Comparison of ENCODE assay signal across 23 cellular contexts in genomic region chr11:57773026-57773598, GRCh38. TPM values are rescaled to one million over a fixed set of nuclear protein-coding genes. Genes with fewer than 3 reads are reported as not detected.
DNase-seq lines count a peak whose midpoint lies in the region; ATAC-seq, FAIRE-seq and TF ChIP-seq lines count a peak whose summit lies in the region.
"Had no signal": no experiment of that assay in that cellular context is flagged by ENCODE, and none has a peak within 500 bp of the region (broad histone marks: within the 10 kb centered on the region; RNA-seq: fewer than 3 reads in every experiment).

No MANE protein-coding gene starts in this region.

- POLR2A ChIA-PET in Panc1 (lab: Charles Lee) = interaction anchor here (0.7 kb wide), 2 partner anchors 9 to 186 kb away, joined by 4 to 7 read pairs; no protein-coding TSS in a partner anchor

- H3K27me3 ChIP-seq in Panc1 (ENCODE audit: control insufficient read depth, insufficient read depth, low read length) (no peaks in the 10 kb centered on the region), keratinocyte (ENCODE audit: control insufficient read depth, extremely low read depth, insufficient read depth, low read length) (no peaks in the 10 kb centered on the region), neural progenitor cell (no peaks in the 10 kb centered on the region)
- H3K27me3 ChIP-seq: left lung had no signal

- H2AFZ ChIP-seq in keratinocyte (ENCODE audit: control insufficient read depth, low read length) = no peak overlapping the region
- no peak overlapping the region for H2AFZ ChIP-seq in neural progenitor cell (replicated peaks)
- H2AFZ ChIP-seq: GM23248 had no signal

- peaks cover 33% of the 10 kb centered on the region for H3K4me1 Mint-ChIP-seq in stimulated activated memory B cell treated with anti-CD40 and anti-IgM and Interleukin-4, amounts not matched to agents 10 μg/mL and 1 μg/mL and 100 μg/mL, for 72 hours
- H3K4me1 Mint-ChIP-seq in neural progenitor cell = peaks cover 35% of the 10 kb centered on the region

- no peak for FAIRE-seq in keratinocyte (lab: Jason Lieb, UNC)
- FAIRE-seq: endometrium, GM19239 had no signal

- H3K27ac Mint-ChIP-seq in stimulated activated memory B cell treated with anti-CD40 and anti-IgM and Interleukin-4, amounts not matched to agents 10 μg/mL and 1 μg/mL and 100 μg/mL, for 72 hours = peak overlapping the region; percentile 6
- H3K27ac Mint-ChIP-seq in neural progenitor cell = no peak overlapping the region
- H3K27ac Mint-ChIP-seq: activated naive CD4-positive, alpha-beta T cell treated with anti-CD3 and anti-CD28 coated beads, Interleukin-2, amount 50 U/mL, for 72 hours; CD4-positive, alpha-beta T cell had no signal

- peaks cover 46% of the 10 kb centered on the region for H3F3A ChIP-seq in neural progenitor cell (ENCODE audit: low read depth)

- H3K79me2 ChIP-seq in keratinocyte (ENCODE audit: control insufficient read depth, insufficient read depth, low read length) (peaks cover 96% of the 10 kb centered on the region), neural progenitor cell (ENCODE audit: low read depth) (peaks cover 99% of the 10 kb centered on the region)

- H3K27ac ChIP-seq in Panc1 (ENCODE audit: low read length) = peak overlapping the region; percentile 74
- peak overlapping the region; percentile 18 for H3K27ac ChIP-seq in keratinocyte (ENCODE audit: control insufficient read depth, insufficient read depth, low read length)
- no peak overlapping the region for H3K27ac ChIP-seq in neural progenitor cell
- H3K27ac ChIP-seq: GM23248 had no signal

- TF ChIP-seq CTCF in Panc1 (IDR thresholded peaks at IDR 0.05) (no peak), keratinocyte (optimal IDR thresholded peaks at IDR 0.05 in 1 of 3, IDR thresholded peaks at IDR 0.05 in 1 of 3, conservative IDR thresholded peaks at IDR 0.05 in 1 of 3; ENCODE audit: extremely low read depth in 1 of 3, insufficient read depth in 2 of 3, low read length in 3 of 3) (no peak), neural progenitor cell (IDR thresholded peaks at IDR 0.05) (no peak)

- H3K4me1 ChIP-seq in Panc1 (ENCODE audit: control insufficient read depth, insufficient read depth, low read length) = peaks cover 66% of the 10 kb centered on the region
- peaks cover 55% of the 10 kb centered on the region for H3K4me1 ChIP-seq in keratinocyte (ENCODE audit: control insufficient read depth, extremely low read depth, insufficient read depth, low read length)
- peaks cover 36% of the 10 kb centered on the region for H3K4me1 ChIP-seq in neural progenitor cell

- dilution Hi-C loops in keratinocyte (cut with MboI; ENCODE audit: extremely low pct_ligation_motif_present, low sequenced_read_pairs) = no loop called here

- no peaks in the 10 kb centered on the region for H3K27me3 Mint-ChIP-seq in stimulated activated memory B cell treated with anti-CD40 and anti-IgM and Interleukin-4, amounts not matched to agents 10 μg/mL and 1 μg/mL and 100 μg/mL, for 72 hours
- H3K27me3 Mint-ChIP-seq in neural progenitor cell (ENCODE audit: insufficient read depth, low read depth) = no peaks in the 10 kb centered on the region
- H3K27me3 Mint-ChIP-seq: CD4-positive, alpha-beta T cell had no signal

- H3K9me1 ChIP-seq in keratinocyte (ENCODE audit: control insufficient read depth, extremely low read depth, insufficient read depth, low read length) = peaks cover 12% of the 10 kb centered on the region

- H4K20me1 ChIP-seq in keratinocyte (ENCODE audit: control insufficient read depth, extremely low read depth, insufficient read depth, low read length) = peaks cover 33% of the 10 kb centered on the region
- peaks cover 94% of the 10 kb centered on the region for H4K20me1 ChIP-seq in neural progenitor cell (ENCODE audit: low read depth)

- H3K36me3 ChIP-seq in Panc1 (ENCODE audit: control insufficient read depth, insufficient read depth, low read length) (no peaks in the 10 kb centered on the region), keratinocyte (ENCODE audit: control insufficient read depth in 2 of 2, extremely low read depth in 1 of 2, insufficient read depth in 2 of 2, low read length in 2 of 2) (peaks cover 0 to 1% of the 10 kb centered on the region in 2 experiments), neural progenitor cell (no peaks in the 10 kb centered on the region)
- H3K36me3 ChIP-seq: left lung had no signal

- H3K4me3 ChIP-seq in Panc1 (ENCODE audit: low read depth in 2 of 2, low read length in 2 of 2) = no peak overlapping the region
- H3K4me3 ChIP-seq in keratinocyte (ENCODE audit: control insufficient read depth in 2 of 3, extremely low read depth in 1 of 3, insufficient read depth in 2 of 3, low read depth in 1 of 3, low read length in 3 of 3) = no peak overlapping the region
- H3K4me3 ChIP-seq in neural progenitor cell = no peak overlapping the region
- H3K4me3 ChIP-seq: GM23248, left lung had no signal

- peaks cover 18% of the 10 kb centered on the region for H3K36me3 Mint-ChIP-seq in stimulated activated memory B cell treated with anti-CD40 and anti-IgM and Interleukin-4, amounts not matched to agents 10 μg/mL and 1 μg/mL and 100 μg/mL, for 72 hours
- peaks cover 13% of the 10 kb centered on the region for H3K36me3 Mint-ChIP-seq in neural progenitor cell
- H3K36me3 Mint-ChIP-seq: activated naive CD4-positive, alpha-beta T cell treated with anti-CD3 and anti-CD28 coated beads, Interleukin-2, amount 50 U/mL, for 72 hours had no signal

- intact Hi-C loops in Panc1 (cut with micrococcal nuclease; ENCODE audit: unreplicated experiment) = no loop called here

- H3K9ac ChIP-seq in keratinocyte (ENCODE audit: control insufficient read depth, extremely low read depth, insufficient read depth, low read length) (no peak overlapping the region), neural progenitor cell (no peak overlapping the region)
- H3K9ac ChIP-seq: GM23248 had no signal

- H3K4me3 Mint-ChIP-seq in stimulated activated memory B cell treated with anti-CD40 and anti-IgM and Interleukin-4, amounts not matched to agents 10 μg/mL and 1 μg/mL and 100 μg/mL, for 72 hours = no peak overlapping the region
- H3K4me3 Mint-ChIP-seq in neural progenitor cell = no peak overlapping the region
- H3K4me3 Mint-ChIP-seq: CD4-positive, alpha-beta T cell had no signal

- peaks cover 4% of the 10 kb centered on the region for H3K9me3 Mint-ChIP-seq in stimulated activated memory B cell treated with anti-CD40 and anti-IgM and Interleukin-4, amounts not matched to agents 10 μg/mL and 1 μg/mL and 100 μg/mL, for 72 hours
- H3K9me3 Mint-ChIP-seq in neural progenitor cell = peaks cover 3% of the 10 kb centered on the region
- H3K9me3 Mint-ChIP-seq: activated naive CD4-positive, alpha-beta T cell treated with anti-CD3 and anti-CD28 coated beads, Interleukin-2, amount 50 U/mL, for 72 hours; CD4-positive, alpha-beta T cell had no signal

- ATAC-seq in Panc1 (no peak), HG03095 (IDR thresholded peaks at IDR 0.05; ENCODE audit: unreplicated experiment) (no peak)
- no peak for ATAC-seq in stimulated activated memory B cell treated with anti-CD40 and anti-IgM and Interleukin-4, amounts not matched to agents 10 μg/mL and 1 μg/mL and 100 μg/mL, for 72 hours
- ATAC-seq: activated naive CD4-positive, alpha-beta T cell treated with anti-CD3 and anti-CD28 coated beads, Interleukin-2, amount 50 U/mL, for 72 hours had no signal

- peak; percentile 52 for DNase-seq in Daoy (ENCODE audit: low read depth)
- DNase-seq in Panc1 (ENCODE audit: low read depth, low spot score) = no peak
- DNase-seq in keratinocyte (ENCODE audit: low read depth, low spot score) = no peak
- DNase-seq in stimulated activated CD4-positive, alpha-beta T cell treated with anti-CD3 and anti-CD28 coated beads, Interleukin-15, amount 100 ng/mL, for 24 hours = no peak
- DNase-seq in NCI-H748 (lab: John Stamatoyannopoulos, UW; ENCODE audit: unreplicated experiment) = no peak
- no peak for DNase-seq in neural progenitor cell (ENCODE audit: low spot score)
- DNase-seq: activated CD4-positive, CD25-positive, alpha-beta regulatory T cell treated with anti-CD3 and anti-CD28 coated beads, Interleukin-2, amount 50 U/mL, for 72 hours; activated CD8-positive, alpha-beta memory T cell treated with anti-CD3 and anti-CD28 coated beads for 24 hours; activated T-cell treated with anti-CD3 and anti-CD28 coated beads, Interleukin-2, amount 50 U/mL, for 48 hours; CD4-positive, alpha-beta T cell; GF-D8; GM23248; left lung; NCI-H1105; NCI-H2081; stimulated activated CD8-positive, alpha-beta memory T cell treated with anti-CD3 and anti-CD28 coated beads, Interleukin-4, amount 100 ng/mL, for 48 hours had no signal

- H3K4me2 ChIP-seq in keratinocyte (ENCODE audit: control insufficient read depth, extremely low read depth, insufficient read depth, low read depth, low read length) = peak overlapping the region; percentile 66
- H3K4me2 ChIP-seq in neural progenitor cell = no peak overlapping the region

- BruUV-seq in Panc1 (replicated peaks; lab: Mats Ljungman, UMichigan) = TSS peak; percentile 45

- CTCF ChIA-PET in Panc1 (lab: Charles Lee) = no interaction called here

- in situ Hi-C loops in Panc1 (cut with HindIII; ENCODE audit: low pct_unique_long_range_greater_than_20kb, low sequenced_read_pairs) = no loop called here

- H3K9me3 ChIP-seq in Panc1 (ENCODE audit: control insufficient read depth, insufficient read depth, low read depth, low read length) (no peaks in the 10 kb centered on the region), keratinocyte (ENCODE audit: control insufficient read depth, low read depth, low read length) (no peaks in the 10 kb centered on the region), neural progenitor cell (ENCODE audit: low read depth) (no peaks in the 10 kb centered on the region)
- H3K9me3 ChIP-seq: left lung had no signal

RNA-seq across cellular contexts. Expression of gene CTNND1, which starts 11.5 kb away (rescaled TPM):
- 75.8 and 78.8 TPM in 2 replicates for total RNA-seq in Daoy (2014; rRNA removed; shearing (Covaris generic))
- total RNA-seq in Panc1 (2021; ENCODE audit: unreplicated experiment) = 189 TPM
- polyA plus RNA-seq in Panc1 (2012; ENCODE audit: insufficient read length) = 184 TPM
- 125 to 187 TPM (median 144 TPM) in 3 replicates for polyA plus RNA-seq in keratinocyte
- polyA plus RNA-seq in keratinocyte (2011; ENCODE audit: low read depth) = 91.5 TPM
- polyA plus RNA-seq in keratinocyte (2011; cell fraction: cytosol; rRNA removed) = 84.0 and 129 TPM in 2 replicates
- polyA plus RNA-seq in keratinocyte (2011; cell fraction: nucleus; rRNA removed) = 203 and 221 TPM in 2 replicates
- 98.6 and 103 TPM in 2 replicates for polyA plus RNA-seq in keratinocyte (2012; ENCODE audit: low replicate concordance)
- 413 to 516 TPM (median 498 TPM) in 3 replicates for polyA minus RNA-seq in keratinocyte
- polyA minus RNA-seq in keratinocyte (2011; cell fraction: cytosol; rRNA and poly(A)+ RNA removed) = 134 TPM
- polyA minus RNA-seq in keratinocyte (2011; cell fraction: nucleus; rRNA and poly(A)+ RNA removed) = 216 and 381 TPM in 2 replicates
- 135 and 150 TPM in 2 replicates for total RNA-seq in neural progenitor cell (ENCODE audit: low replicate concordance)

RNA-seq across cellular contexts. Expression of gene BTBD18, which starts 21.5 kb away (rescaled TPM):
- total RNA-seq in Daoy (2014; rRNA removed; shearing (Covaris generic)) = not detected in 2 replicates
- total RNA-seq in Panc1 (2021; ENCODE audit: unreplicated experiment) (not detected), neural progenitor cell (ENCODE audit: low replicate concordance) (not detected in 2 replicates)
- not detected for polyA plus RNA-seq in Panc1 (2012; ENCODE audit: insufficient read length)
- not detected in 3 replicates for polyA plus RNA-seq in keratinocyte
- polyA plus RNA-seq in keratinocyte (2011; ENCODE audit: low read depth) = not detected
- polyA plus RNA-seq in keratinocyte (2011; cell fraction: cytosol; rRNA removed) = not detected in 2 replicates
- polyA plus RNA-seq in keratinocyte (2011; cell fraction: nucleus; rRNA removed) = not detected in 2 replicates
- polyA plus RNA-seq in keratinocyte (2012; ENCODE audit: low replicate concordance) = 0.17 TPM in 1 of 2 replicates, not detected in the other
- not detected in 3 replicates for polyA minus RNA-seq in keratinocyte
- polyA minus RNA-seq in keratinocyte (2011; cell fraction: cytosol; rRNA and poly(A)+ RNA removed) = not detected
- polyA minus RNA-seq in keratinocyte (2011; cell fraction: nucleus; rRNA and poly(A)+ RNA removed) = not detected in 2 replicates
- total RNA-seq: activated naive CD4-positive, alpha-beta T cell treated with anti-CD3 and anti-CD28 coated beads, Interleukin-2, amount 50 U/mL, for 72 hours; CD4-positive, alpha-beta T cell; GM23248; left lung; NCI-H460; subcutaneous adipose tissue had no signal
- polyA plus RNA-seq: GM23248 had no signal

RNA-seq across cellular contexts. Expression of gene SELENOH, which starts 31.8 kb away (rescaled TPM):
- 220 and 290 TPM in 2 replicates for total RNA-seq in Daoy (2014; rRNA removed; shearing (Covaris generic))
- total RNA-seq in Panc1 (2021; ENCODE audit: unreplicated experiment) (112 TPM), neural progenitor cell (ENCODE audit: low replicate concordance) (164 and 206 TPM in 2 replicates)
- 115 TPM for polyA plus RNA-seq in Panc1 (2012; ENCODE audit: insufficient read length)
- polyA plus RNA-seq in keratinocyte = 59.1 to 88.2 TPM (median 76.0 TPM) in 3 replicates
- 39.6 TPM for polyA plus RNA-seq in keratinocyte (2011; ENCODE audit: low read depth)
- 48.8 and 72.9 TPM in 2 replicates for polyA plus RNA-seq in keratinocyte (2011; cell fraction: cytosol; rRNA removed)
- polyA plus RNA-seq in keratinocyte (2011; cell fraction: nucleus; rRNA removed) = 35.0 and 38.0 TPM in 2 replicates
- 79.8 and 96.0 TPM in 2 replicates for polyA plus RNA-seq in keratinocyte (2012; ENCODE audit: low replicate concordance)
- 5.1 to 10.0 TPM (median 6.5 TPM) in 3 replicates for polyA minus RNA-seq in keratinocyte
- polyA minus RNA-seq in keratinocyte (2011; cell fraction: cytosol; rRNA and poly(A)+ RNA removed) = 43.4 TPM
- 10.6 and 13.4 TPM in 2 replicates for polyA minus RNA-seq in keratinocyte (2011; cell fraction: nucleus; rRNA and poly(A)+ RNA removed)
